6 cellular contexts compared by ENCODE assay signal in genomic region chr12:57090924-57091632, GRCh38. TPM values are rescaled to one million over a fixed set of nuclear protein-coding genes. Genes with fewer than 3 reads are reported as not detected.
DNase-seq lines count a peak whose midpoint lies in the region; ATAC-seq, FAIRE-seq and TF ChIP-seq lines count a peak whose summit lies in the region.

No MANE protein-coding gene starts in this region.

- CTCF ChIA-PET in activated B cell treated with CpG ODN at 0.5 μM for 24 hours (lab: Charles Lee) = interaction anchor here (0.7 to 10.6 kb wide), 3 partner anchors 21 to 33 kb away, joined by 3 to 102 read pairs (median 11); partner anchors contain the start of gene STAT6

- dilution Hi-C loops in keratinocyte (cut with MboI; ENCODE audit: extremely low pct_ligation_motif_present, low sequenced_read_pairs) = no loop called here

- H3K4me1 ChIP-seq in ACC112 (ENCODE audit: control insufficient read depth, insufficient read depth, low read length, unreplicated experiment) (peaks cover 42% of the 10 kb centered on the region), keratinocyte (ENCODE audit: control insufficient read depth, extremely low read depth, insufficient read depth, low read length) (peaks cover 49% of the 10 kb centered on the region)

- H3K4me1 Mint-ChIP-seq in activated B cell treated with CpG ODN at 0.5 μM for 24 hours = peaks cover 72% of the 10 kb centered on the region

- H3K9ac ChIP-seq in keratinocyte (ENCODE audit: control insufficient read depth, extremely low read depth, insufficient read depth, low read length) = peak overlapping the region; percentile 84

- H3K4me3 ChIP-seq in ACC112 (ENCODE audit: low read depth, low read length) (peak overlapping the region; percentile 80), keratinocyte (ENCODE audit: control insufficient read depth in 2 of 3, extremely low read depth in 1 of 3, insufficient read depth in 2 of 3, low read depth in 1 of 3, low read length in 3 of 3) (peak overlapping the region; percentile 72 to 94 (median 75))

- H3K36me3 ChIP-seq in ACC112 (ENCODE audit: insufficient read depth, low read length) (peaks cover 11% of the 10 kb centered on the region; the same call in 1 of the 2 replicates), keratinocyte (ENCODE audit: control insufficient read depth in 2 of 2, extremely low read depth in 1 of 2, insufficient read depth in 2 of 2, low read length in 2 of 2) (peaks cover 9 to 18% of the 10 kb centered on the region in 2 experiments)

- TF ChIP-seq CTCF in activated B cell treated with CpG ODN at 0.5 μM for 24 hours (IDR thresholded peaks at IDR 0.05) = no peak
- TF ChIP-seq CTCF in keratinocyte (optimal IDR thresholded peaks at IDR 0.05 in 1 of 3, IDR thresholded peaks at IDR 0.05 in 1 of 3, conservative IDR thresholded peaks at IDR 0.05 in 1 of 3; ENCODE audit: extremely low read depth in 1 of 3, insufficient read depth in 2 of 3, low read length in 3 of 3) = no peak

- H3K79me2 ChIP-seq in ACC112 (ENCODE audit: control insufficient read depth, insufficient read depth, low read length, unreplicated experiment) (peaks cover 33% of the 10 kb centered on the region), keratinocyte (ENCODE audit: control insufficient read depth, insufficient read depth, low read length) (peaks cover 18% of the 10 kb centered on the region)

- H2AFZ ChIP-seq in ACC112 (ENCODE audit: low read length, unreplicated experiment) (no peak overlapping the region), keratinocyte (ENCODE audit: control insufficient read depth, low read length) (no peak overlapping the region)

- H3K27ac ChIP-seq in ACC112 (ENCODE audit: low read depth, low read length) (peak overlapping the region; percentile 4; the same call in 1 of the 2 replicates), keratinocyte (ENCODE audit: control insufficient read depth, insufficient read depth, low read length) (no peak overlapping the region)

- H4K20me1 ChIP-seq in keratinocyte (ENCODE audit: control insufficient read depth, extremely low read depth, insufficient read depth, low read length) = peaks cover 4% of the 10 kb centered on the region

- ATAC-seq in activated B cell treated with CpG ODN at 0.5 μM for 24 hours (ENCODE audit: low read depth) (no peak), HG03460 (IDR thresholded peaks at IDR 0.05; ENCODE audit: unreplicated experiment) (no peak)

- peak overlapping the region; percentile 19 for H3K27ac Mint-ChIP-seq in activated B cell treated with CpG ODN at 0.5 μM for 24 hours

- no peaks in the 10 kb centered on the region for H3K9me3 Mint-ChIP-seq in activated B cell treated with CpG ODN at 0.5 μM for 24 hours

- POLR2A ChIA-PET in activated B cell treated with CpG ODN at 0.5 μM for 24 hours (lab: Charles Lee) = interaction anchor here (16.5 kb wide), 2 partner anchors 13 to 17 kb away, joined by 337 to 692 read pairs; partner anchors contain the start of genes NEMP1 and STAT6

- DNase-seq in activated B cell treated with CpG ODN at 0.5 μM for 24 hours = no peak
- no peak for DNase-seq in keratinocyte (ENCODE audit: low read depth, low spot score)
- DNase-seq in GDM1 (lab: John Stamatoyannopoulos, UW) = no peak
- DNase-seq in DMS53 (lab: John Stamatoyannopoulos, UW) = no peak

- no peaks in the 10 kb centered on the region for H3K27me3 Mint-ChIP-seq in activated B cell treated with CpG ODN at 0.5 μM for 24 hours

- H3K9me3 ChIP-seq in keratinocyte (ENCODE audit: control insufficient read depth, low read depth, low read length) = no peaks in the 10 kb centered on the region

- H3K9me1 ChIP-seq in keratinocyte (ENCODE audit: control insufficient read depth, extremely low read depth, insufficient read depth, low read length) = no peaks in the 10 kb centered on the region

- H3K27me3 ChIP-seq in ACC112 (ENCODE audit: insufficient read depth, low read length) (no peaks in the 10 kb centered on the region), keratinocyte (ENCODE audit: control insufficient read depth, extremely low read depth, insufficient read depth, low read length) (no peaks in the 10 kb centered on the region)

- H3K36me3 Mint-ChIP-seq in activated B cell treated with CpG ODN at 0.5 μM for 24 hours (ENCODE audit: low read depth) = peaks cover 49% of the 10 kb centered on the region

- intact Hi-C loops in activated B cell treated with CpG ODN at 0.5 μM for 24 hours (cut with micrococcal nuclease) = no loop called here

- no peak for FAIRE-seq in keratinocyte (lab: Jason Lieb, UNC)

- peak overlapping the region; percentile 67 for H3K4me3 Mint-ChIP-seq in activated B cell treated with CpG ODN at 0.5 μM for 24 hours

- H3K4me2 ChIP-seq in keratinocyte (ENCODE audit: control insufficient read depth, extremely low read depth, insufficient read depth, low read depth, low read length) = peak overlapping the region; percentile 80

RNA-seq across cellular contexts. Expression of gene NAB2, which starts 2.2 kb away (rescaled TPM):
- 20.4 and 22.1 TPM in 2 replicates for total RNA-seq in activated B cell treated with CpG ODN at 0.5 μM for 24 hours
- 11.4 to 32.2 TPM (median 22.0 TPM) in 3 replicates for polyA plus RNA-seq in keratinocyte
- 10.2 TPM for polyA plus RNA-seq in keratinocyte (2011; ENCODE audit: low read depth)
- 11.5 and 12.4 TPM in 2 replicates for polyA plus RNA-seq in keratinocyte (2011; cell fraction: cytosol; rRNA removed)
- 22.0 and 23.6 TPM in 2 replicates for polyA plus RNA-seq in keratinocyte (2011; cell fraction: nucleus; rRNA removed)
- 12.5 and 28.1 TPM in 2 replicates for polyA plus RNA-seq in keratinocyte (2012; ENCODE audit: low replicate concordance)
- polyA minus RNA-seq in keratinocyte = 12.9 to 27.4 TPM (median 18.7 TPM) in 3 replicates
- polyA minus RNA-seq in keratinocyte (2011; cell fraction: cytosol; rRNA and poly(A)+ RNA removed) = 23.4 TPM
- 15.6 and 16.0 TPM in 2 replicates for polyA minus RNA-seq in keratinocyte (2011; cell fraction: nucleus; rRNA and poly(A)+ RNA removed)

RNA-seq across cellular contexts. Expression of gene NEMP1, which starts 12.5 kb away (rescaled TPM):
- 23.0 and 27.6 TPM in 2 replicates for total RNA-seq in activated B cell treated with CpG ODN at 0.5 μM for 24 hours
- 7.4 to 18.6 TPM (median 11.2 TPM) in 3 replicates for polyA plus RNA-seq in keratinocyte
- polyA plus RNA-seq in keratinocyte (2011; ENCODE audit: low read depth) = 1.5 TPM
- 3.0 and 5.9 TPM in 2 replicates for polyA plus RNA-seq in keratinocyte (2011; cell fraction: cytosol; rRNA removed)
- polyA plus RNA-seq in keratinocyte (2011; cell fraction: nucleus; rRNA removed) = 24.8 and 26.6 TPM in 2 replicates
- polyA plus RNA-seq in keratinocyte (2012; ENCODE audit: low replicate concordance) = 3.7 and 5.2 TPM in 2 replicates
- polyA minus RNA-seq in keratinocyte = 7.3 to 16.4 TPM (median 10.6 TPM) in 3 replicates
- 2.3 TPM for polyA minus RNA-seq in keratinocyte (2011; cell fraction: cytosol; rRNA and poly(A)+ RNA removed)
- 9.1 and 17.1 TPM in 2 replicates for polyA minus RNA-seq in keratinocyte (2011; cell fraction: nucleus; rRNA and poly(A)+ RNA removed)

RNA-seq across cellular contexts. Expression of gene STAT6, which starts 20.1 kb away (rescaled TPM):
- total RNA-seq in activated B cell treated with CpG ODN at 0.5 μM for 24 hours = 635 and 745 TPM in 2 replicates
- 113 to 141 TPM (median 116 TPM) in 3 replicates for polyA plus RNA-seq in keratinocyte
- 29.3 TPM for polyA plus RNA-seq in keratinocyte (2011; ENCODE audit: low read depth)
- 80.7 and 85.2 TPM in 2 replicates for polyA plus RNA-seq in keratinocyte (2011; cell fraction: cytosol; rRNA removed)
- polyA plus RNA-seq in keratinocyte (2011; cell fraction: nucleus; rRNA removed) = 370 and 420 TPM in 2 replicates
- polyA plus RNA-seq in keratinocyte (2012; ENCODE audit: low replicate concordance) = 84.4 and 97.5 TPM in 2 replicates
- polyA minus RNA-seq in keratinocyte = 118 to 179 TPM (median 123 TPM) in 3 replicates
- 79.2 TPM for polyA minus RNA-seq in keratinocyte (2011; cell fraction: cytosol; rRNA and poly(A)+ RNA removed)
- 63.6 and 103 TPM in 2 replicates for polyA minus RNA-seq in keratinocyte (2011; cell fraction: nucleus; rRNA and poly(A)+ RNA removed)

RNA-seq across cellular contexts. Expression of gene LRP1, which starts 37.2 kb away (rescaled TPM):
- total RNA-seq in activated B cell treated with CpG ODN at 0.5 μM for 24 hours = 0.56 and 0.95 TPM in 2 replicates
- polyA plus RNA-seq in keratinocyte = 4.9 to 11.3 TPM (median 9.6 TPM) in 3 replicates
- 19.2 TPM for polyA plus RNA-seq in keratinocyte (2011; ENCODE audit: low read depth)
- 2.6 and 5.7 TPM in 2 replicates for polyA plus RNA-seq in keratinocyte (2011; cell fraction: cytosol; rRNA removed)
- 62.8 and 95.2 TPM in 2 replicates for polyA plus RNA-seq in keratinocyte (2011; cell fraction: nucleus; rRNA removed)
- 13.4 and 18.9 TPM in 2 replicates for polyA plus RNA-seq in keratinocyte (2012; ENCODE audit: low replicate concordance)
- polyA minus RNA-seq in keratinocyte = 69.3 to 132 TPM (median 78.4 TPM) in 3 replicates
- 33.6 TPM for polyA minus RNA-seq in keratinocyte (2011; cell fraction: cytosol; rRNA and poly(A)+ RNA removed)
- polyA minus RNA-seq in keratinocyte (2011; cell fraction: nucleus; rRNA and poly(A)+ RNA removed) = 159 and 202 TPM in 2 replicates

RNA-seq across cellular contexts. Expression of gene MYO1A, which starts 41.1 kb away (rescaled TPM):
- total RNA-seq in activated B cell treated with CpG ODN at 0.5 μM for 24 hours = 0.39 and 0.71 TPM in 2 replicates
- polyA plus RNA-seq in keratinocyte = 0.01 TPM in 1 of 3 replicates, not detected in the others
- polyA plus RNA-seq in keratinocyte (2011; ENCODE audit: low read depth) = not detected
- not detected in 2 replicates for polyA plus RNA-seq in keratinocyte (2011; cell fraction: cytosol; rRNA removed)
- 0.04 and 0.17 TPM in 2 replicates for polyA plus RNA-seq in keratinocyte (2011; cell fraction: nucleus; rRNA removed)
- polyA plus RNA-seq in keratinocyte (2012; ENCODE audit: low replicate concordance) = 0.10 TPM in 1 of 2 replicates, not detected in the other
- not detected in 3 replicates for polyA minus RNA-seq in keratinocyte
- not detected for polyA minus RNA-seq in keratinocyte (2011; cell fraction: cytosol; rRNA and poly(A)+ RNA removed)
- 0.74 TPM in 1 of 2 replicates, not detected in the other for polyA minus RNA-seq in keratinocyte (2011; cell fraction: nucleus; rRNA and poly(A)+ RNA removed)
